In the genomic region with DNA sequence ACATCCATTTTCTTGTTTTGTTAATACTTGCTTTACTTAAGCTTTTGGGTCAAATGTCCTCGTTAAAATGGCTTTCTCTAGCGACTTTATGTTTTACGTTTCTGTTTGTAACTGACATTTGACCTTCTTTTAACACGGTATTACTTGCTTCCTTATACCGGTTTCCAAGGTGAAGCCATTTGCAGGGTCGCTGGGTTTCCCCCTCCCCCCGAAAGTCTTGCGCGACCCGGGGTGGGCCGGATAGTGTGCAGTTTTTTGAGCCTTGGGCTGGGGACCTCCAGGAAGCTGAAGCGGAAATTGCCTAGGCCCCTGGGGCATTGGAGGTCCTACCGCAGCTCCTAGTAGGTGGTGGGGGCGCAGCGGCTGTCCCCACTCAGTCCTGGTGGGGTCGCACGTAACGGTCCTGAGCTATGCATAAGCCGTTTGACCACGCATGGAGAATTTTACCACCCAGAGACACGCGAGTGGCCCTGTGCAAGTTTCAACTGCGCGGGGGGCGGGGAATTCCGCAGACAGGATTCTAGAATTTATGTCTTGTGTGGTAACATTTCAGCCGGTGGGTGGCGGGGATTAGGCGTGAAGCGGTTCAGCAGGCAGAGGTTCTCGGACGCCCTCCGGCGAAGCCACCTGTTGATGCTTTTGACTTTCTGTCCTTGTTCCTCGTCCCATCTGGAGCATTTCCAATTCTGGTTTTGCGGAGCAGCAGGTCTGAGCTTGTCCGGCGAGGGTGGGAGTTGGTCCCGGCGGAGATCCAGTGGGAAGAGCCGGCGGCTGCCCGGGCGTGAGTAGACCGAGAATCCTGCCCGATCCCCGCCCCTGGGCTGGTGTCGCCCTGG, we compare ENCODE assay signal across 1 cellular context.
A peak's percentile ranks its signal among the peaks of the same experiment; 100 is the strongest.
TF ChIP-seq lines count a peak whose summit lies in the region.

No MANE protein-coding gene starts in this region.

TF ChIP-seq in HepG2, 621 proteins besides CTCF, POLR2A, EP300 and RAD21 (continued from another document and continues in another):
- TF ChIP-seq, protein P1, sequence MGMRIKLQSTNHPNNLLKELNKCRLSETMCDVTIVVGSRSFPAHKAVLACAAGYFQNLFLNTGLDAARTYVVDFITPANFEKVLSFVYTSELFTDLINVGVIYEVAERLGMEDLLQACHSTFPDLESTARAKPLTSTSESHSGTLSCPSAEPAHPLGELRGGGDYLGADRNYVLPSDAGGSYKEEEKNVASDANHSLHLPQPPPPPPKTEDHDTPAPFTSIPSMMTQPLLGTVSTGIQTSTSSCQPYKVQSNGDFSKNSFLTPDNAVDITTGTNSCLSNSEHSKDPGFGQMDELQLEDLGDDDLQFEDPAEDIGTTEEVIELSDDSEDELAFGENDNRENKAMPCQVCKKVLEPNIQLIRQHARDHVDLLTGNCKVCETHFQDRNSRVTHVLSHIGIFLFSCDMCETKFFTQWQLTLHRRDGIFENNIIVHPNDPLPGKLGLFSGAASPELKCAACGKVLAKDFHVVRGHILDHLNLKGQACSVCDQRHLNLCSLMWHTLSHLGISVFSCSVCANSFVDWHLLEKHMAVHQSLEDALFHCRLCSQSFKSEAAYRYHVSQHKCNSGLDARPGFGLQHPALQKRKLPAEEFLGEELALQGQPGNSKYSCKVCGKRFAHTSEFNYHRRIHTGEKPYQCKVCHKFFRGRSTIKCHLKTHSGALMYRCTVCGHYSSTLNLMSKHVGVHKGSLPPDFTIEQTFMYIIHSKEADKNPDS (CRISPR knock-in tag; IDR thresholded peaks at IDR 0.05), result no peak
- TF ChIP-seq CREB1 (IDR thresholded peaks at IDR 0.05), result no peak
- no peak for TF ChIP-seq CREB1 (CRISPR knock-in tag; IDR thresholded peaks at IDR 0.05)
- TF ChIP-seq, protein P2, sequence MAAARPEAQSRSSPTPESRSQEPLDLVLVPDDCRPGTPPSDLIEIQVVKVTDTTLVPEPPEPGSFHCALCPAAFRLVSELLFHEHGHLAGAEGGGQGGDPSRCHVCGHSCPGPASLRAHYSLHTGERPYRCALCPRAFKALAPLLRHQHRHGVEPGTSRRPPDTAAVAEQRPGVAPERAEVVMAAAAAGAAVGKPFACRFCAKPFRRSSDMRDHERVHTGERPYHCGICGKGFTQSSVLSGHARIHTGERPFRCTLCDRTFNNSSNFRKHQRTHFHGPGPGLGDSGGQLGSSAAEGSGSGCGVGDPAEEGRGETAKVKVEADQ (CRISPR knock-in tag; IDR thresholded peaks at IDR 0.05; ENCODE audit: borderline replicate concordance), result peak; percentile 18; the same call in 1 of the 2 replicates
- TF ChIP-seq XRCC5 (optimal IDR thresholded peaks at IDR 0.05; ENCODE audit: low read length), result peak; percentile 96
- TF ChIP-seq, protein P3, sequence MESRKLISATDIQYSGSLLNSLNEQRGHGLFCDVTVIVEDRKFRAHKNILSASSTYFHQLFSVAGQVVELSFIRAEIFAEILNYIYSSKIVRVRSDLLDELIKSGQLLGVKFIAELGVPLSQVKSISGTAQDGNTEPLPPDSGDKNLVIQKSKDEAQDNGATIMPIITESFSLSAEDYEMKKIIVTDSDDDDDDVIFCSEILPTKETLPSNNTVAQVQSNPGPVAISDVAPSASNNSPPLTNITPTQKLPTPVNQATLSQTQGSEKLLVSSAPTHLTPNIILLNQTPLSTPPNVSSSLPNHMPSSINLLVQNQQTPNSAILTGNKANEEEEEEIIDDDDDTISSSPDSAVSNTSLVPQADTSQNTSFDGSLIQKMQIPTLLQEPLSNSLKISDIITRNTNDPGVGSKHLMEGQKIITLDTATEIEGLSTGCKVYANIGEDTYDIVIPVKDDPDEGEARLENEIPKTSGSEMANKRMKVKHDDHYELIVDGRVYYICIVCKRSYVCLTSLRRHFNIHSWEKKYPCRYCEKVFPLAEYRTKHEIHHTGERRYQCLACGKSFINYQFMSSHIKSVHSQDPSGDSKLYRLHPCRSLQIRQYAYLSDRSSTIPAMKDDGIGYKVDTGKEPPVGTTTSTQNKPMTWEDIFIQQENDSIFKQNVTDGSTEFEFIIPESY (CRISPR knock-in tag; IDR thresholded peaks at IDR 0.05), result peak; percentile 37; the same call in 1 of the 2 replicates
- TF ChIP-seq DMAP1 (CRISPR knock-in tag; IDR thresholded peaks at IDR 0.05), result peak; percentile 81
- TF ChIP-seq SCMH1 (CRISPR knock-in tag; IDR thresholded peaks at IDR 0.05; ENCODE audit: borderline replicate concordance), result no peak
- peak; percentile 56; the same call in 1 of the 2 replicates for TF ChIP-seq GLI4 (CRISPR knock-in tag; IDR thresholded peaks at IDR 0.05; ENCODE audit: borderline replicate concordance)
- TF ChIP-seq ZNF713 (CRISPR knock-in tag; IDR thresholded peaks at IDR 0.05), result no peak
- peak; percentile 97; the same call in 1 of the 2 replicates for TF ChIP-seq ZNF782 (CRISPR knock-in tag; IDR thresholded peaks at IDR 0.05; ENCODE audit: borderline replicate concordance)
- peak; percentile 81 for TF ChIP-seq ZNF564 (CRISPR knock-in tag; IDR thresholded peaks at IDR 0.05)
- TF ChIP-seq PPARG (CRISPR knock-in tag; conservative IDR thresholded peaks at IDR 0.05), result peak; percentile 57
- peak; percentile 82; the same call in 1 of the 2 replicates for TF ChIP-seq ZNF256 (CRISPR knock-in tag; conservative IDR thresholded peaks at IDR 0.05)
- TF ChIP-seq SRF (IDR thresholded peaks at IDR 0.05; ENCODE audit: low read depth, low read length), result 0 out of 2 replicates have a peak, but pooled peaks have one; percentile 9
- peak; percentile 38; the same call in 1 of the 2 replicates for TF ChIP-seq SIX1 (CRISPR knock-in tag; IDR thresholded peaks at IDR 0.05; ENCODE audit: borderline replicate concordance)
- TF ChIP-seq ZNF619 (CRISPR knock-in tag; IDR thresholded peaks at IDR 0.05), result no peak; the same call in none of the 2 replicates
- peak; percentile 66; the same call in 1 of the 2 replicates for TF ChIP-seq NKX3-1 (CRISPR knock-in tag; IDR thresholded peaks at IDR 0.05)
- peak; percentile 58; the same call in 1 of the 2 replicates for TF ChIP-seq REPIN1 (CRISPR knock-in tag; IDR thresholded peaks at IDR 0.05; ENCODE audit: borderline replicate concordance, low read depth)
- peak; percentile 45; the same call in 1 of the 2 replicates for TF ChIP-seq KDM5A (IDR thresholded peaks at IDR 0.05; ENCODE audit: borderline replicate concordance, low read length)
- no peak for TF ChIP-seq ISX (CRISPR knock-in tag; conservative IDR thresholded peaks at IDR 0.05)
- TF ChIP-seq, protein P4, sequence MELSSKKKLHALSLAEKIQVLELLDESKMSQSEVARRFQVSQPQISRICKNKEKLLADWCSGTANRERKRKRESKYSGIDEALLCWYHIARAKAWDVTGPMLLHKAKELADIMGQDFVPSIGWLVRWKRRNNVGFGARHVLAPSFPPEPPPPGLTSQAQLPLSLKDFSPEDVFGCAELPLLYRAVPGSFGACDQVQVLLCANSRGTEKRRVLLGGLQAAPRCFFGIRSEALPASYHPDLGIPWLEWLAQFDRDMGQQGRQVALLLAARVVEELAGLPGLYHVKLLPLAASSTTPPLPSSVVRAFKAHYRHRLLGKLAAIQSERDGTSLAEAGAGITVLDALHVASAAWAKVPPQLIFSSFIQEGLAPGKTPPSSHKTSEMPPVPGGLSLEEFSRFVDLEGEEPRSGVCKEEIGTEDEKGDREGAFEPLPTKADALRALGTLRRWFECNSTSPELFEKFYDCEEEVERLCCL (CRISPR knock-in tag; IDR thresholded peaks at IDR 0.05; ENCODE audit: borderline replicate concordance), result 0 out of 2 replicates have a peak, but pooled peaks have one; percentile 55
- TF ChIP-seq MIER3 (CRISPR knock-in tag; IDR thresholded peaks at IDR 0.05; ENCODE audit: borderline replicate concordance), result 0 out of 2 replicates have a peak, but pooled peaks have one; percentile 35
- no peak for TF ChIP-seq ZNF382 (CRISPR knock-in tag; IDR thresholded peaks at IDR 0.05; ENCODE audit: borderline replicate concordance)
- TF ChIP-seq CBFB (CRISPR knock-in tag; IDR thresholded peaks at IDR 0.05), result peak; percentile 67; the same call in 1 of the 2 replicates
- TF ChIP-seq TAF1 (CRISPR knock-in tag; IDR thresholded peaks at IDR 0.05), result peak; percentile 64
- TF ChIP-seq, protein P5, sequence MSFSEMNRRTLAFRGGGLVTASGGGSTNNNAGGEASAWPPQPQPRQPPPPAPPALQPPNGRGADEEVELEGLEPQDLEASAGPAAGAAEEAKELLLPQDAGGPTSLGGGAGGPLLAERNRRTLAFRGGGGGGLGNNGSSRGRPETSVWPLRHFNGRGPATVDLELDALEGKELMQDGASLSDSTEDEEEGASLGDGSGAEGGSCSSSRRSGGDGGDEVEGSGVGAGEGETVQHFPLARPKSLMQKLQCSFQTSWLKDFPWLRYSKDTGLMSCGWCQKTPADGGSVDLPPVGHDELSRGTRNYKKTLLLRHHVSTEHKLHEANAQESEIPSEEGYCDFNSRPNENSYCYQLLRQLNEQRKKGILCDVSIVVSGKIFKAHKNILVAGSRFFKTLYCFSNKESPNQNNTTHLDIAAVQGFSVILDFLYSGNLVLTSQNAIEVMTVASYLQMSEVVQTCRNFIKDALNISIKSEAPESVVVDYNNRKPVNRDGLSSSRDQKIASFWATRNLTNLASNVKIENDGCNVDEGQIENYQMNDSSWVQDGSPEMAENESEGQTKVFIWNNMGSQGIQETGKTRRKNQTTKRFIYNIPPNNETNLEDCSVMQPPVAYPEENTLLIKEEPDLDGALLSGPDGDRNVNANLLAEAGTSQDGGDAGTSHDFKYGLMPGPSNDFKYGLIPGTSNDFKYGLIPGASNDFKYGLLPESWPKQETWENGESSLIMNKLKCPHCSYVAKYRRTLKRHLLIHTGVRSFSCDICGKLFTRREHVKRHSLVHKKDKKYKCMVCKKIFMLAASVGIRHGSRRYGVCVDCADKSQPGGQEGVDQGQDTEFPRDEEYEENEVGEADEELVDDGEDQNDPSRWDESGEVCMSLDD (CRISPR knock-in tag; IDR thresholded peaks at IDR 0.05; ENCODE audit: borderline replicate concordance), result 0 out of 2 replicates have a peak, but pooled peaks have one; percentile 81
- no peak for TF ChIP-seq ZIK1 (CRISPR knock-in tag; IDR thresholded peaks at IDR 0.05; ENCODE audit: borderline replicate concordance, low read depth)
- TF ChIP-seq, protein P6, sequence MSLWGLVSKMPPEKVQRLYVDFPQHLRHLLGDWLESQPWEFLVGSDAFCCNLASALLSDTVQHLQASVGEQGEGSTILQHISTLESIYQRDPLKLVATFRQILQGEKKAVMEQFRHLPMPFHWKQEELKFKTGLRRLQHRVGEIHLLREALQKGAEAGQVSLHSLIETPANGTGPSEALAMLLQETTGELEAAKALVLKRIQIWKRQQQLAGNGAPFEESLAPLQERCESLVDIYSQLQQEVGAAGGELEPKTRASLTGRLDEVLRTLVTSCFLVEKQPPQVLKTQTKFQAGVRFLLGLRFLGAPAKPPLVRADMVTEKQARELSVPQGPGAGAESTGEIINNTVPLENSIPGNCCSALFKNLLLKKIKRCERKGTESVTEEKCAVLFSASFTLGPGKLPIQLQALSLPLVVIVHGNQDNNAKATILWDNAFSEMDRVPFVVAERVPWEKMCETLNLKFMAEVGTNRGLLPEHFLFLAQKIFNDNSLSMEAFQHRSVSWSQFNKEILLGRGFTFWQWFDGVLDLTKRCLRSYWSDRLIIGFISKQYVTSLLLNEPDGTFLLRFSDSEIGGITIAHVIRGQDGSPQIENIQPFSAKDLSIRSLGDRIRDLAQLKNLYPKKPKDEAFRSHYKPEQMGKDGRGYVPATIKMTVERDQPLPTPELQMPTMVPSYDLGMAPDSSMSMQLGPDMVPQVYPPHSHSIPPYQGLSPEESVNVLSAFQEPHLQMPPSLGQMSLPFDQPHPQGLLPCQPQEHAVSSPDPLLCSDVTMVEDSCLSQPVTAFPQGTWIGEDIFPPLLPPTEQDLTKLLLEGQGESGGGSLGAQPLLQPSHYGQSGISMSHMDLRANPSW (CRISPR knock-in tag; IDR thresholded peaks at IDR 0.05; ENCODE audit: borderline replicate concordance), result no peak; the same call in 1 of the 2 replicates
- no peak for TF ChIP-seq ZNF562 (CRISPR knock-in tag; IDR thresholded peaks at IDR 0.05; ENCODE audit: borderline replicate concordance)
- TF ChIP-seq, protein P7, sequence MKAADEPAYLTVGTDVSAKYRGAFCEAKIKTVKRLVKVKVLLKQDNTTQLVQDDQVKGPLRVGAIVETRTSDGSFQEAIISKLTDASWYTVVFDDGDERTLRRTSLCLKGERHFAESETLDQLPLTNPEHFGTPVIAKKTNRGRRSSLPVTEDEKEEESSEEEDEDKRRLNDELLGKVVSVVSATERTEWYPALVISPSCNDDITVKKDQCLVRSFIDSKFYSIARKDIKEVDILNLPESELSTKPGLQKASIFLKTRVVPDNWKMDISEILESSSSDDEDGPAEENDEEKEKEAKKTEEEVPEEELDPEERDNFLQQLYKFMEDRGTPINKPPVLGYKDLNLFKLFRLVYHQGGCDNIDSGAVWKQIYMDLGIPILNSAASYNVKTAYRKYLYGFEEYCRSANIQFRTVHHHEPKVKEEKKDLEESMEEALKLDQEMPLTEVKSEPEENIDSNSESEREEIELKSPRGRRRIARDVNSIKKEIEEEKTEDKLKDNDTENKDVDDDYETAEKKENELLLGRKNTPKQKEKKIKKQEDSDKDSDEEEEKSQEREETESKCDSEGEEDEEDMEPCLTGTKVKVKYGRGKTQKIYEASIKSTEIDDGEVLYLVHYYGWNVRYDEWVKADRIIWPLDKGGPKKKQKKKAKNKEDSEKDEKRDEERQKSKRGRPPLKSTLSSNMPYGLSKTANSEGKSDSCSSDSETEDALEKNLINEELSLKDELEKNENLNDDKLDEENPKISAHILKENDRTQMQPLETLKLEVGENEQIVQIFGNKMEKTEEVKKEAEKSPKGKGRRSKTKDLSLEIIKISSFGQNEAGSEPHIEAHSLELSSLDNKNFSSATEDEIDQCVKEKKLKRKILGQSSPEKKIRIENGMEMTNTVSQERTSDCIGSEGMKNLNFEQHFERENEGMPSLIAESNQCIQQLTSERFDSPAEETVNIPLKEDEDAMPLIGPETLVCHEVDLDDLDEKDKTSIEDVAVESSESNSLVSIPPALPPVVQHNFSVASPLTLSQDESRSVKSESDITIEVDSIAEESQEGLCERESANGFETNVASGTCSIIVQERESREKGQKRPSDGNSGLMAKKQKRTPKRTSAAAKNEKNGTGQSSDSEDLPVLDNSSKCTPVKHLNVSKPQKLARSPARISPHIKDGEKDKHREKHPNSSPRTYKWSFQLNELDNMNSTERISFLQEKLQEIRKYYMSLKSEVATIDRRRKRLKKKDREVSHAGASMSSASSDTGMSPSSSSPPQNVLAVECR (CRISPR knock-in tag; IDR thresholded peaks at IDR 0.05; ENCODE audit: borderline replicate concordance), result peak; percentile 85
- TF ChIP-seq MAFF (IDR thresholded peaks at IDR 0.05; ENCODE audit: low read depth, low read length), result no peak
- peak; percentile 78 for TF ChIP-seq MED1 (CRISPR knock-in tag; IDR thresholded peaks at IDR 0.05)
- TF ChIP-seq, protein P8, sequence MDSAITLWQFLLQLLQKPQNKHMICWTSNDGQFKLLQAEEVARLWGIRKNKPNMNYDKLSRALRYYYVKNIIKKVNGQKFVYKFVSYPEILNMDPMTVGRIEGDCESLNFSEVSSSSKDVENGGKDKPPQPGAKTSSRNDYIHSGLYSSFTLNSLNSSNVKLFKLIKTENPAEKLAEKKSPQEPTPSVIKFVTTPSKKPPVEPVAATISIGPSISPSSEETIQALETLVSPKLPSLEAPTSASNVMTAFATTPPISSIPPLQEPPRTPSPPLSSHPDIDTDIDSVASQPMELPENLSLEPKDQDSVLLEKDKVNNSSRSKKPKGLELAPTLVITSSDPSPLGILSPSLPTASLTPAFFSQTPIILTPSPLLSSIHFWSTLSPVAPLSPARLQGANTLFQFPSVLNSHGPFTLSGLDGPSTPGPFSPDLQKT (CRISPR knock-in tag; IDR thresholded peaks at IDR 0.05; ENCODE audit: borderline replicate concordance), result no peak
- TF ChIP-seq, protein P9, sequence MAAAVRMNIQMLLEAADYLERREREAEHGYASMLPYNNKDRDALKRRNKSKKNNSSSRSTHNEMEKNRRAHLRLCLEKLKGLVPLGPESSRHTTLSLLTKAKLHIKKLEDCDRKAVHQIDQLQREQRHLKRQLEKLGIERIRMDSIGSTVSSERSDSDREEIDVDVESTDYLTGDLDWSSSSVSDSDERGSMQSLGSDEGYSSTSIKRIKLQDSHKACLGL (CRISPR knock-in tag; IDR thresholded peaks at IDR 0.05), result no peak
- TF ChIP-seq ZNF10 (CRISPR knock-in tag; IDR thresholded peaks at IDR 0.05; ENCODE audit: borderline replicate concordance, low read depth), result no peak
- peak; percentile 53; the same call in 1 of the 2 replicates for TF ChIP-seq ELF4 (CRISPR knock-in tag; IDR thresholded peaks at IDR 0.05; ENCODE audit: borderline replicate concordance)
- TF ChIP-seq ZNF160 (CRISPR knock-in tag; IDR thresholded peaks at IDR 0.05), result peak; percentile 84
